In genomic region chr16:31130336-31130812, GRCh38 we compare ENCODE assay signal across 16 cellular contexts. TPM values are rescaled to one million over a fixed set of nuclear protein-coding genes. Genes with fewer than 3 reads are reported as not detected.
DNase-seq lines count a peak whose midpoint lies in the region; ATAC-seq, FAIRE-seq and TF ChIP-seq lines count a peak whose summit lies in the region.
"Had no signal": no experiment of that assay in that cellular context is flagged by ENCODE, and none has a peak within 500 bp of the region (broad histone marks: within the 10 kb centered on the region; RNA-seq: fewer than 3 reads in every experiment).

No MANE protein-coding gene starts in this region.

- DNase-seq in MV-4-11 (lab: John Stamatoyannopoulos, UW): peak; percentile 41
- peak in 4 of 6 donors; percentile 41 to 77 (median 69) for DNase-seq in pancreas
- DNase-seq in DMS153 (lab: John Stamatoyannopoulos, UW): no peak
- no peak for DNase-seq in NCI-H187 treated with DMSO at 0.1 percent for 48 hours (lab: John Stamatoyannopoulos, UW)
- DNase-seq in NCI-H446 (lab: John Stamatoyannopoulos, UW): no peak
- DNase-seq: activated CD4-positive, CD25-positive, alpha-beta regulatory T cell; amniotic stem cell; glutamatergic neuron; NCI-H1048; NCI-H526 treated with DMSO at 0.1 percent for 48 hours had no signal

- ATAC-seq in pancreas (peak; percentile 1 to 8 (median 2)), GM18867 (IDR thresholded peaks at IDR 0.05; ENCODE audit: unreplicated experiment) (no peak)

- H3K27me3 ChIP-seq in esophagus (ENCODE audit: control insufficient read depth in 1 of 2, insufficient read depth in 2 of 2, low read length in 2 of 2) (no peaks in the 10 kb centered on the region), pancreas (no peaks in the 10 kb centered on the region)

- peaks cover 8 to 40% of the 10 kb centered on the region in 2 donors for H3K4me1 ChIP-seq in esophagus (ENCODE audit: control insufficient read depth in 2 of 2, insufficient read depth in 2 of 2, low read length in 1 of 2)
- H3K4me1 ChIP-seq in pancreas: peaks cover 49 to 63% (median 56%) of the 10 kb centered on the region in 3 donors

- TF ChIP-seq CTCF in 22Rv1 (IDR thresholded peaks at IDR 0.05): no peak
- TF ChIP-seq CTCF in pancreas (IDR thresholded peaks at IDR 0.05): no peak

- no peaks in the 10 kb centered on the region for H3K9me3 ChIP-seq in esophagus (ENCODE audit: control insufficient read depth in 2 of 2, insufficient read depth in 1 of 2, low read depth in 1 of 2, low read length in 1 of 2)
- H3K9me3 ChIP-seq in pancreas: no peaks in the 10 kb centered on the region
- H3K9me3 ChIP-seq: thoracic aorta had no signal

- WGBS in esophagus, 2 donors: 36 to 55% methylated on average over 9 of the region's 9 CpGs
- WGBS in pancreas, 2 donors: 38 to 54% methylated on average over 9 of the region's 9 CpGs

- H3K27ac ChIP-seq in 22Rv1 (peak overlapping the region; percentile 72), esophagus (ENCODE audit: low read depth in 2 of 2, low read length in 1 of 2) (peak overlapping the region; percentile 92 to 93), pancreas (peak overlapping the region; percentile 67 to 96 (median 90))
- H3K27ac ChIP-seq: SK-N-MC had no signal

- FAIRE-seq in pancreas (lab: Jason Lieb, UNC): no peak

- H3K4me3 ChIP-seq in esophagus (ENCODE audit: low read depth in 1 of 2, low read length in 2 of 2): peak overlapping the region in 1 of 2 donors; percentile 9
- no peak overlapping the region for H3K4me3 ChIP-seq in pancreas
- H3K4me3 ChIP-seq: SK-N-MC, thoracic aorta had no signal

- intact Hi-C loops in pancreas (cut with DNase I): no loop called here

- H3K36me3 ChIP-seq in esophagus (ENCODE audit: control insufficient read depth in 2 of 2, insufficient read depth in 2 of 2, low read length in 1 of 2) (peaks cover 6 to 40% of the 10 kb centered on the region in 2 donors), pancreas (peaks cover 0 to 11% (median 6%) of the 10 kb centered on the region in 3 donors)

RNA-seq across cellular contexts. Expression of gene PRSS8, which starts 5.2 kb away (rescaled TPM):
- 100 to 1,000 TPM in 1 of 2 donors, 10 to 100 TPM in 1; 64.3 to 201 TPM for polyA plus RNA-seq in esophagus
- 10 to 100 TPM; 32.5 to 89.3 (median 53.8) TPM for total RNA-seq in pancreas
- 10 to 100 TPM; 69.8 to 70.6 TPM for polyA plus RNA-seq in pancreas
- total RNA-seq: thoracic aorta had no signal
- polyA plus RNA-seq: AG04450 had no signal

RNA-seq across cellular contexts. Expression of gene KAT8, which starts 12.9 kb away (rescaled TPM):
- polyA plus RNA-seq in esophagus: 10 to 100 TPM; 28.3 to 33.6 TPM
- 10 to 100 TPM; 31.5 to 40.7 (median 37.6) TPM for total RNA-seq in pancreas
- polyA plus RNA-seq in pancreas: 10 to 100 TPM; 56.0 to 71.7 TPM

RNA-seq across cellular contexts. Expression of gene PRSS36, which starts 19.5 kb away (rescaled TPM):
- polyA plus RNA-seq in esophagus (1 to 10 TPM; 1.7 to 2.4 TPM), pancreas (1 to 10 TPM; 1.9 to 2.7 TPM)
- total RNA-seq in pancreas: 1 to 10 TPM in 2 of 6 donors, under 1 TPM in 4; 0.14 to 3.1 (median 0.79) TPM

RNA-seq across cellular contexts. Expression of gene BCKDK, which starts 22.2 kb away (rescaled TPM):
- polyA plus RNA-seq in esophagus (10 to 100 TPM; 13.0 to 23.1 TPM), pancreas (10 to 100 TPM; 27.4 to 30.7 TPM)
- total RNA-seq in pancreas: 10 to 100 TPM; 25.7 to 64.2 (median 37.0) TPM

RNA-seq across cellular contexts. Expression of gene VKORC1, which starts 35.8 kb away (rescaled TPM):
- polyA plus RNA-seq in esophagus (10 to 100 TPM; 18.5 to 39.2 TPM), pancreas (10 to 100 TPM; 50.2 to 90.9 TPM)
- 10 to 100 TPM; 37.7 to 54.3 (median 49.7) TPM for total RNA-seq in pancreas

Comparison
In these comparisons a context has a peak if more than half of its experiments do, and no peak if none do; other contexts are left out.
1. DNase-seq: peak in MV-4-11 (single experiment) and pancreas (4 of 6); none in DMS153 (single experiment), NCI-H187 treated with DMSO at 0.1 percent for 48 hours (single experiment) and NCI-H446 (0 of 2).
2. Peak in every context shown above with its lines, with median percentiles within 50 percentile points of each other: H3K27ac ChIP-seq.